1 cellular context compared by ENCODE assay signal in genomic region chr1:52404116-52404974, GRCh38.
TF ChIP-seq lines count a peak whose summit lies in the region.

ORC1 (minus strand) TSS chr1:52404423; CDS start chr1:52402223, 2,200 bp downstream.
A gene with protein sequence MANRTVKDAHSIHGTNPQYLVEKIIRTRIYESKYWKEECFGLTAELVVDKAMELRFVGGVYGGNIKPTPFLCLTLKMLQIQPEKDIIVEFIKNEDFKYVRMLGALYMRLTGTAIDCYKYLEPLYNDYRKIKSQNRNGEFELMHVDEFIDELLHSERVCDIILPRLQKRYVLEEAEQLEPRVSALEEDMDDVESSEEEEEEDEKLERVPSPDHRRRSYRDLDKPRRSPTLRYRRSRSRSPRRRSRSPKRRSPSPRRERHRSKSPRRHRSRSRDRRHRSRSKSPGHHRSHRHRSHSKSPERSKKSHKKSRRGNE (plus strand): TSS chr1:52404602. CDS start chr1:52404750, 148 bp downstream.

TF ChIP-seq in HepG2, 621 proteins besides CTCF, POLR2A, EP300 and RAD21 (continued from another document and continues in another):
- TF ChIP-seq HNF1A (IDR thresholded peaks at IDR 0.05; ENCODE audit: low read depth) (no peak; the same call in 1 of the 2 replicates), HNF1A (CRISPR knock-in tag; IDR thresholded peaks at IDR 0.05; ENCODE audit: borderline replicate concordance) (no peak), PPARG (CRISPR knock-in tag; conservative IDR thresholded peaks at IDR 0.05) (no peak), SRSF4 (IDR thresholded peaks at IDR 0.05; ENCODE audit: low read depth, low read length, poor library complexity, severe bottlenecking) (no peak), PAF1 (CRISPR knock-in tag; IDR thresholded peaks at IDR 0.05) (no peak), BCL6 (CRISPR knock-in tag; IDR thresholded peaks at IDR 0.05) (0 out of 2 replicates have a peak, but pooled peaks have one; percentile 43), ATF5 (CRISPR knock-in tag; IDR thresholded peaks at IDR 0.05; ENCODE audit: low read depth) (no peak), HOMEZ (CRISPR knock-in tag; IDR thresholded peaks at IDR 0.05; ENCODE audit: low read depth) (peak; percentile 25; the same call in 1 of the 2 replicates), RXRB (CRISPR knock-in tag; IDR thresholded peaks at IDR 0.05; ENCODE audit: borderline replicate concordance) (peak; percentile 82), HOXA3 (CRISPR knock-in tag; IDR thresholded peaks at IDR 0.05) (peak; percentile 100), ZNF101 (CRISPR knock-in tag; IDR thresholded peaks at IDR 0.05; ENCODE audit: borderline replicate concordance, low read depth) (no peak), ZBTB3 (CRISPR knock-in tag; IDR thresholded peaks at IDR 0.05; ENCODE audit: borderline replicate concordance, low read depth) (no peak), KDM1A (CRISPR knock-in tag; IDR thresholded peaks at IDR 0.05) (no peak; the same call in 1 of the 2 replicates), SP2 (CRISPR knock-in tag; IDR thresholded peaks at IDR 0.05) (peak; percentile 71), TEAD3 (CRISPR knock-in tag; optimal IDR thresholded peaks at IDR 0.05; ENCODE audit: borderline replicate concordance) (peak; percentile 41), PHF20 (CRISPR knock-in tag; IDR thresholded peaks at IDR 0.05) (peak; percentile 87), ZNF414 (CRISPR knock-in tag; IDR thresholded peaks at IDR 0.05) (no peak), FOXM1 (CRISPR knock-in tag; IDR thresholded peaks at IDR 0.05) (no peak), PRDM4 (CRISPR knock-in tag; IDR thresholded peaks at IDR 0.05; ENCODE audit: borderline replicate concordance) (no peak), CSRNP2 (CRISPR knock-in tag; conservative IDR thresholded peaks at IDR 0.05; ENCODE audit: low read depth) (no peak), ZNF552 (CRISPR knock-in tag; IDR thresholded peaks at IDR 0.05; ENCODE audit: borderline replicate concordance) (no peak), FOXP1 (IDR thresholded peaks at IDR 0.05) (no peak), FOXP1 (CRISPR knock-in tag; IDR thresholded peaks at IDR 0.05) (no peak), ZNF580 (CRISPR knock-in tag; IDR thresholded peaks at IDR 0.05; ENCODE audit: borderline replicate concordance, low read depth) (peak; percentile 69; the same call in 1 of the 2 replicates), ZNF547 (CRISPR knock-in tag; IDR thresholded peaks at IDR 0.05) (no peak), PHF21A (CRISPR knock-in tag; IDR thresholded peaks at IDR 0.05) (peak; percentile 33; the same call in 1 of the 2 replicates), ZNF574 (CRISPR knock-in tag; IDR thresholded peaks at IDR 0.05) (peak; percentile 92), STAG1 (CRISPR knock-in tag; IDR thresholded peaks at IDR 0.05) (peak; percentile 53), AHR (CRISPR knock-in tag; IDR thresholded peaks at IDR 0.05) (no peak), FOXA3 (CRISPR knock-in tag; IDR thresholded peaks at IDR 0.05) (peak; percentile 55), ZNF572 (CRISPR knock-in tag; IDR thresholded peaks at IDR 0.05) (peak; percentile 21; the same call in 1 of the 2 replicates), HOXD1 (CRISPR knock-in tag; IDR thresholded peaks at IDR 0.05) (no peak), ZNF75D (CRISPR knock-in tag; IDR thresholded peaks at IDR 0.05; ENCODE audit: borderline replicate concordance) (no peak), BORCS8-MEF2B (CRISPR knock-in tag; IDR thresholded peaks at IDR 0.05) (peak; percentile 39; the same call in 1 of the 2 replicates)
- TF ChIP-seq, protein P1, sequence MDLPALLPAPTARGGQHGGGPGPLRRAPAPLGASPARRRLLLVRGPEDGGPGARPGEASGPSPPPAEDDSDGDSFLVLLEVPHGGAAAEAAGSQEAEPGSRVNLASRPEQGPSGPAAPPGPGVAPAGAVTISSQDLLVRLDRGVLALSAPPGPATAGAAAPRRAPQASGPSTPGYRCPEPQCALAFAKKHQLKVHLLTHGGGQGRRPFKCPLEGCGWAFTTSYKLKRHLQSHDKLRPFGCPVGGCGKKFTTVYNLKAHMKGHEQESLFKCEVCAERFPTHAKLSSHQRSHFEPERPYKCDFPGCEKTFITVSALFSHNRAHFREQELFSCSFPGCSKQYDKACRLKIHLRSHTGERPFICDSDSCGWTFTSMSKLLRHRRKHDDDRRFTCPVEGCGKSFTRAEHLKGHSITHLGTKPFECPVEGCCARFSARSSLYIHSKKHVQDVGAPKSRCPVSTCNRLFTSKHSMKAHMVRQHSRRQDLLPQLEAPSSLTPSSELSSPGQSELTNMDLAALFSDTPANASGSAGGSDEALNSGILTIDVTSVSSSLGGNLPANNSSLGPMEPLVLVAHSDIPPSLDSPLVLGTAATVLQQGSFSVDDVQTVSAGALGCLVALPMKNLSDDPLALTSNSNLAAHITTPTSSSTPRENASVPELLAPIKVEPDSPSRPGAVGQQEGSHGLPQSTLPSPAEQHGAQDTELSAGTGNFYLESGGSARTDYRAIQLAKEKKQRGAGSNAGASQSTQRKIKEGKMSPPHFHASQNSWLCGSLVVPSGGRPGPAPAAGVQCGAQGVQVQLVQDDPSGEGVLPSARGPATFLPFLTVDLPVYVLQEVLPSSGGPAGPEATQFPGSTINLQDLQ (CRISPR knock-in tag; IDR thresholded peaks at IDR 0.05) = no peak
- TF ChIP-seq, protein P2, sequence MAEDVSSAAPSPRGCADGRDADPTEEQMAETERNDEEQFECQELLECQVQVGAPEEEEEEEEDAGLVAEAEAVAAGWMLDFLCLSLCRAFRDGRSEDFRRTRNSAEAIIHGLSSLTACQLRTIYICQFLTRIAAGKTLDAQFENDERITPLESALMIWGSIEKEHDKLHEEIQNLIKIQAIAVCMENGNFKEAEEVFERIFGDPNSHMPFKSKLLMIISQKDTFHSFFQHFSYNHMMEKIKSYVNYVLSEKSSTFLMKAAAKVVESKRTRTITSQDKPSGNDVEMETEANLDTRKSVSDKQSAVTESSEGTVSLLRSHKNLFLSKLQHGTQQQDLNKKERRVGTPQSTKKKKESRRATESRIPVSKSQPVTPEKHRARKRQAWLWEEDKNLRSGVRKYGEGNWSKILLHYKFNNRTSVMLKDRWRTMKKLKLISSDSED (CRISPR knock-in tag; IDR thresholded peaks at IDR 0.05) = no peak
- TF ChIP-seq, protein P3, sequence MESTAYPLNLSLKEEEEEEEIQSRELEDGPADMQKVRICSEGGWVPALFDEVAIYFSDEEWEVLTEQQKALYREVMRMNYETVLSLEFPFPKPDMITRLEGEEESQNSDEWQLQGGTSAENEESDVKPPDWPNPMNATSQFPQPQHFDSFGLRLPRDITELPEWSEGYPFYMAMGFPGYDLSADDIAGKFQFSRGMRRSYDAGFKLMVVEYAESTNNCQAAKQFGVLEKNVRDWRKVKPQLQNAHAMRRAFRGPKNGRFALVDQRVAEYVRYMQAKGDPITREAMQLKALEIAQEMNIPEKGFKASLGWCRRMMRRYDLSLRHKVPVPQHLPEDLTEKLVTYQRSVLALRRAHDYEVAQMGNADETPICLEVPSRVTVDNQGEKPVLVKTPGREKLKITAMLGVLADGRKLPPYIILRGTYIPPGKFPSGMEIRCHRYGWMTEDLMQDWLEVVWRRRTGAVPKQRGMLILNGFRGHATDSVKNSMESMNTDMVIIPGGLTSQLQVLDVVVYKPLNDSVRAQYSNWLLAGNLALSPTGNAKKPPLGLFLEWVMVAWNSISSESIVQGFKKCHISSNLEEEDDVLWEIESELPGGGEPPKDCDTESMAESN (CRISPR knock-in tag; conservative IDR thresholded peaks at IDR 0.05) = peak; percentile 92
